7 cellular contexts compared by ENCODE assay signal in genomic region chr17:29147228-29147627, GRCh38. TPM values are rescaled to one million over a fixed set of nuclear protein-coding genes. Genes with fewer than 3 reads are reported as not detected.
DNase-seq lines count a peak whose midpoint lies in the region; ATAC-seq, FAIRE-seq and TF ChIP-seq lines count a peak whose summit lies in the region.
"Not testable (repeated sequence)": the region's sequence is repeated elsewhere in the genome, so short reads cannot be mapped to it uniquely, and the experiment has no call there.

No MANE protein-coding gene starts in this region.

- POLR2A ChIA-PET in activated CD4-positive, alpha-beta memory T cell treated with anti-CD3 and anti-CD28 coated beads, Interleukin-2, amount 10 ng/mL, durations not matched to agents 7 days and 5 days (lab: Charles Lee) = interaction anchor here (0.6 to 6.1 kb wide), 5 partner anchors 8 to 197 kb away, joined by 3 to 48 read pairs (median 28); partner anchors contain the start of genes CRYBA1 and NUFIP2
- POLR2A ChIA-PET in MCF 10A (lab: Yijun Ruan, JAX) = interaction anchor here (0.7 to 8.0 kb wide), 6 partner anchors 11 to 145 kb away, joined by 3 to 231 read pairs (median 7); partner anchors contain the start of genes MYO18A and NUFIP2

- not testable (repeated sequence) for TF ChIP-seq CTCF in HFFc6 (IDR thresholded peaks at IDR 0.05); MCF 10A (IDR thresholded peaks at IDR 0.05; ENCODE audit: unreplicated experiment); kidney (IDR thresholded peaks at IDR 0.05; ENCODE audit: borderline replicate concordance, extremely low read depth, insufficient read depth); nephron (IDR thresholded peaks at IDR 0.05; ENCODE audit: unreplicated experiment in 3 of 3)

- H3K27me3 Mint-ChIP-seq in HFFc6 (ENCODE audit: insufficient read depth); T-helper 17 cell; activated CD4-positive, alpha-beta memory T cell treated with anti-CD3 and anti-CD28 coated beads, Interleukin-2, amount 10 ng/mL, durations not matched to agents 7 days and 5 days; activated T-helper 2 cell treated with anti-CD3 and anti-CD28 coated beads, Interferon-gamma antibody, Interleukin-2, Interleukin-4, amounts not matched to agents 10 μg/mL and 5 μg/mL and 100 μg/mL, durations not matched to agents 14 hours and 24 hours and 36 hours (ENCODE audit: low read depth); MCF 10A (ENCODE audit: insufficient read depth, unreplicated experiment); nephron (ENCODE audit: low read depth): not testable (repeated sequence)

- intact Hi-C loops in activated T-helper 2 cell treated with anti-CD3 and anti-CD28 coated beads, Interferon-gamma antibody, Interleukin-2, Interleukin-4, amounts not matched to agents 10 μg/mL and 5 μg/mL and 100 μg/mL, durations not matched to agents 14 hours and 24 hours and 36 hours (cut with micrococcal nuclease) = loop anchor here (10.0 kb wide), 2 partner anchors 418 to 422 kb away; partner anchors contain the start of genes ABHD15, NEK8, TLCD1 and TP53I13
- intact Hi-C loops in MCF 10A (cut with micrococcal nuclease) = loop anchor here (5.0 kb wide), 1 partner anchor 225 kb away; no protein-coding TSS in a partner anchor
- intact Hi-C loops in kidney (cut with DNase I) = not testable (repeated sequence)

- not testable (repeated sequence) for H3K9me3 ChIP-seq in T-helper 17 cell (ENCODE audit: control insufficient read depth, low read length, poor library complexity, severe bottlenecking); kidney (ENCODE audit: control insufficient read depth in 1 of 2, low read length in 2 of 2)

- not testable (repeated sequence) for H3K36me3 Mint-ChIP-seq in HFFc6 (ENCODE audit: low read depth); T-helper 17 cell (ENCODE audit: low read depth); activated CD4-positive, alpha-beta memory T cell treated with anti-CD3 and anti-CD28 coated beads, Interleukin-2, amount 10 ng/mL, durations not matched to agents 7 days and 5 days (ENCODE audit: low read depth); activated T-helper 2 cell treated with anti-CD3 and anti-CD28 coated beads, Interferon-gamma antibody, Interleukin-2, Interleukin-4, amounts not matched to agents 10 μg/mL and 5 μg/mL and 100 μg/mL, durations not matched to agents 14 hours and 24 hours and 36 hours (ENCODE audit: low read depth); MCF 10A (ENCODE audit: insufficient read depth, unreplicated experiment); nephron (ENCODE audit: low read depth)

- not testable (repeated sequence) for H3K36me3 ChIP-seq in kidney (ENCODE audit: control insufficient read depth in 1 of 2, insufficient read depth in 2 of 2, low read length in 2 of 2)

- BruUV-seq in MCF 10A (replicated peaks; lab: Mats Ljungman, UMichigan) = not testable (repeated sequence)

- not testable (repeated sequence) for DNase-seq in HFFc6; T-helper 17 cell; activated CD4-positive, alpha-beta memory T cell treated with anti-CD3 and anti-CD28 coated beads, Interleukin-2, amount 10 ng/mL, durations not matched to agents 7 days and 5 days; activated T-helper 2 cell treated with anti-CD3 and anti-CD28 coated beads, Interferon-gamma antibody, Interleukin-2, Interleukin-4, amounts not matched to agents 10 μg/mL and 5 μg/mL and 100 μg/mL, durations not matched to agents 14 hours and 24 hours and 36 hours (ENCODE audit: low spot score); MCF 10A (ENCODE audit: unreplicated experiment)
- DNase-seq in kidney = peak; percentile 7

- not testable (repeated sequence) for H3K27ac ChIP-seq in kidney (ENCODE audit: low read depth in 2 of 2, low read length in 2 of 2)

- H3K9me3 Mint-ChIP-seq in HFFc6; activated CD4-positive, alpha-beta memory T cell treated with anti-CD3 and anti-CD28 coated beads, Interleukin-2, amount 10 ng/mL, durations not matched to agents 7 days and 5 days; activated T-helper 2 cell treated with anti-CD3 and anti-CD28 coated beads, Interferon-gamma antibody, Interleukin-2, Interleukin-4, amounts not matched to agents 10 μg/mL and 5 μg/mL and 100 μg/mL, durations not matched to agents 14 hours and 24 hours and 36 hours; MCF 10A (ENCODE audit: unreplicated experiment); nephron: not testable (repeated sequence)

- ATAC-seq in T-helper 17 cell = not testable (repeated sequence)

- H3K9ac ChIP-seq in kidney (ENCODE audit: low read length in 2 of 2) = not testable (repeated sequence)

- CTCF ChIA-PET in activated CD4-positive, alpha-beta memory T cell treated with anti-CD3 and anti-CD28 coated beads, Interleukin-2, amount 10 ng/mL, durations not matched to agents 7 days and 5 days (lab: Charles Lee) = interaction anchor here (0.6 to 11.3 kb wide), 13 partner anchors 8 to 660 kb away, joined by 3 to 286 read pairs (median 40); partner anchors contain the start of genes MYO18A and NUFIP2
- CTCF ChIA-PET in MCF 10A (lab: Yijun Ruan, JAX) = interaction anchor here (0.6 to 14.7 kb wide), 13 partner anchors 10 to 437 kb away, joined by 3 to 287 read pairs (median 6); partner anchors contain the start of genes MYO18A and NUFIP2

- H3K4me1 ChIP-seq in kidney (ENCODE audit: control insufficient read depth in 1 of 2, insufficient read depth in 1 of 2, low read depth in 1 of 2, low read length in 2 of 2) = peaks cover 9 to 17% of the 10 kb centered on the region in 2 donors

- H3K4me3 ChIP-seq in kidney (ENCODE audit: low read length in 2 of 2) = not testable (repeated sequence)

- H3K4me1 Mint-ChIP-seq in HFFc6 (ENCODE audit: low read depth) (peaks cover 92% of the 10 kb centered on the region), T-helper 17 cell (peaks cover 28% of the 10 kb centered on the region), MCF 10A (ENCODE audit: insufficient read depth, unreplicated experiment) (peaks cover 56% of the 10 kb centered on the region), nephron (peaks cover 72% of the 10 kb centered on the region)
- peaks cover 67% of the 10 kb centered on the region for H3K4me1 Mint-ChIP-seq in activated CD4-positive, alpha-beta memory T cell treated with anti-CD3 and anti-CD28 coated beads, Interleukin-2, amount 10 ng/mL, durations not matched to agents 7 days and 5 days
- peaks cover 48% of the 10 kb centered on the region for H3K4me1 Mint-ChIP-seq in activated T-helper 2 cell treated with anti-CD3 and anti-CD28 coated beads, Interferon-gamma antibody, Interleukin-2, Interleukin-4, amounts not matched to agents 10 μg/mL and 5 μg/mL and 100 μg/mL, durations not matched to agents 14 hours and 24 hours and 36 hours (ENCODE audit: low read depth)

- H3K4me3 Mint-ChIP-seq in HFFc6; T-helper 17 cell; activated CD4-positive, alpha-beta memory T cell treated with anti-CD3 and anti-CD28 coated beads, Interleukin-2, amount 10 ng/mL, durations not matched to agents 7 days and 5 days; MCF 10A (ENCODE audit: unreplicated experiment): not testable (repeated sequence)
- H3K4me3 Mint-ChIP-seq in activated T-helper 2 cell treated with anti-CD3 and anti-CD28 coated beads, Interferon-gamma antibody, Interleukin-2, Interleukin-4, amounts not matched to agents 10 μg/mL and 5 μg/mL and 100 μg/mL, durations not matched to agents 14 hours and 24 hours and 36 hours (ENCODE audit: low read depth) = peak overlapping the region; percentile 54
- peak overlapping the region in 2 of 3 experiments; percentile 32 to 59 for H3K4me3 Mint-ChIP-seq in nephron

- peak overlapping the region; percentile 80 for H3K27ac Mint-ChIP-seq in HFFc6
- peak overlapping the region; percentile 86 for H3K27ac Mint-ChIP-seq in T-helper 17 cell
- peak overlapping the region; percentile 58 for H3K27ac Mint-ChIP-seq in activated CD4-positive, alpha-beta memory T cell treated with anti-CD3 and anti-CD28 coated beads, Interleukin-2, amount 10 ng/mL, durations not matched to agents 7 days and 5 days
- peak overlapping the region; percentile 81 for H3K27ac Mint-ChIP-seq in activated T-helper 2 cell treated with anti-CD3 and anti-CD28 coated beads, Interferon-gamma antibody, Interleukin-2, Interleukin-4, amounts not matched to agents 10 μg/mL and 5 μg/mL and 100 μg/mL, durations not matched to agents 14 hours and 24 hours and 36 hours
- H3K27ac Mint-ChIP-seq in MCF 10A (ENCODE audit: low read depth, unreplicated experiment) = peak overlapping the region; percentile 84
- H3K27ac Mint-ChIP-seq in nephron = peak overlapping the region; percentile 79 to 94 (median 93)

- FAIRE-seq in kidney (lab: Jason Lieb, UNC) = not testable (repeated sequence)

RNA-seq across cellular contexts. Expression of gene MYO18A, which starts 33.0 kb away (rescaled TPM):
- total RNA-seq in HFFc6 (2021; fragmentation: NEBNext Ultra II Directional; extraction: Animal tissue kit (Norgen Biotek cat#: 25700)) = 10 to 100 TPM; 39.2 to 57.7 (median 42.9) TPM
- 100 to 1,000 TPM; 142 to 153 TPM for total RNA-seq in T-helper 17 cell
- 100 to 1,000 TPM in 1 of 2 experiments, 10 to 100 TPM in 1; 92.6 to 100 TPM for total RNA-seq in activated CD4-positive, alpha-beta memory T cell treated with anti-CD3 and anti-CD28 coated beads, Interleukin-2, amount 10 ng/mL, durations not matched to agents 7 days and 5 days
- 49.5 and 50.3 TPM in 2 replicates for total RNA-seq in activated T-helper 2 cell treated with anti-CD3 and anti-CD28 coated beads, Interferon-gamma antibody, Interleukin-2, Interleukin-4, amounts not matched to agents 10 μg/mL and 5 μg/mL and 100 μg/mL, durations not matched to agents 14 hours and 24 hours and 36 hours
- total RNA-seq in MCF 10A (2022) = 24.0 and 24.8 TPM in 2 replicates
- 60.7 TPM for total RNA-seq in kidney
- 25.6 TPM for polyA plus RNA-seq in kidney (ENCODE audit: insufficient read depth, low read depth, low replicate concordance)
